21 cellular contexts compared by ENCODE assay signal in the genomic region with DNA sequence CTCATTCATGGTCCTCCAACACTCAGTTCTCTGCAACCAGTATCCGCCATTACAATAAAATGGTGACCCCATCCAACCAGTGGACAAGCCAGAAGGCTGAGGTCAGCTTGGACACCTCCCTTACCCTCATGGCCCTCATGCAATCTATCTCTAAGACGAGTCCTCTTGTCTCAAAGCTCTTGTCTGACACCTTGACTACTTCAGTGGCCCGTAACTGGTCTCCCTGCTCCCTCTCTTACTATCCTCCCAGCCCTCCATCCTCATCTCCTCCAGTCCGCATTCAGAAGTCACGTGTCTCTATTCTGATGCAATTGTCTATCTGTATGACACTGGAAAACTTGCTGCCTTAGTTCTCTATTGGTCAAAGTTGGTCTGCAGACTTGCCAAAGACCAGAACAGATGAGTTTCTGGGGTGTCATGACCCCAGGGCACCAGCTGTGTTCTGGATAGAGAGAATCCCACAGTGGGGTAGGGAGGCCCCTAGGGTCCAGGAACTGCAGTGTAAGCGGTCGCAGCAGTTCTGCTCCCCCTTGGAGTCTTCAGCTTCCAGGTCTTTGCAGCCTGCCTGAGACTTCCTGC. TPM values are rescaled to one million over a fixed set of nuclear protein-coding genes. Genes with fewer than 3 reads are reported as not detected.
A peak's percentile ranks its signal among the peaks of the same experiment; 100 is the strongest.
DNase-seq lines count a peak whose midpoint lies in the region; ATAC-seq, FAIRE-seq and TF ChIP-seq lines count a peak whose summit lies in the region.
"Had no signal": no experiment of that assay in that cellular context is flagged by ENCODE, and none has a peak within 500 bp of the region (broad histone marks: within the 10 kb centered on the region; RNA-seq: fewer than 3 reads in every experiment).

No MANE protein-coding gene starts in this region.

- H3K4me2 ChIP-seq in BLaER1 = peak overlapping the region; percentile 23
- H3K4me2 ChIP-seq: neural progenitor cell had no signal

- peaks cover 6 to 8% of the 10 kb centered on the region in 2 donors for H3K4me1 Mint-ChIP-seq in stimulated activated naive B cell treated with anti-CD40 and anti-IgM and Interleukin-4, amounts not matched to agents 10 μg/mL and 1 μg/mL and 100 μg/mL, for 72 hours
- peaks cover 26% of the 10 kb centered on the region for H3K4me1 Mint-ChIP-seq in Calu3 (ENCODE audit: low read depth, unreplicated experiment)

- no peaks in the 10 kb centered on the region for H4K20me1 ChIP-seq in BLaER1

- no peak for DNase-seq in HTR-8/SVneo (ENCODE audit: insufficient read length, low spot score)
- DNase-seq in OCI-M1 (lab: John Stamatoyannopoulos, UW) = peak; percentile 58
- peak; percentile 33 for DNase-seq in left lobe of liver (ENCODE audit: low spot score)
- DNase-seq in cortex of kidney (lab: John Stamatoyannopoulos, UW) = no peak
- no peak for DNase-seq in stimulated activated naive B cell treated with anti-CD40 and anti-IgM and Interleukin-4, amounts not matched to agents 10 μg/mL and 1 μg/mL and 100 μg/mL, for 72 hours
- no peak for DNase-seq in Calu3
- DNase-seq: activated CD4-positive, CD25-positive, alpha-beta regulatory T cell treated with anti-CD3 and anti-CD28 coated beads, Interleukin-2, amount 50 U/mL, for 72 hours; activated gamma-delta T cell treated with Interleukin-2 at 50 U/mL for 16 hours; cerebellar nuclear complex; COR-L47; NCI-H1092 treated with DMSO at 0.1 percent for 48 hours; NCI-H2171 treated with DMSO at 0.1 percent for 48 hours; retina; SHP77; stimulated activated naive CD8-positive, alpha-beta T cell treated with anti-CD3 and anti-CD28 coated beads, Interleukin-15, amount 100 ng/mL, for 72 hours; T-helper 2 cell had no signal

- H3K27ac ChIP-seq in BLaER1 = 0 out of 2 replicates have a peak overlapping the region, but pooled peaks have one; percentile 1
- H3K27ac ChIP-seq: neural progenitor cell, vagina had no signal

- peaks cover 0 to 15% of the 10 kb centered on the region in 2 donors for H3K27me3 Mint-ChIP-seq in stimulated activated naive B cell treated with anti-CD40 and anti-IgM and Interleukin-4, amounts not matched to agents 10 μg/mL and 1 μg/mL and 100 μg/mL, for 72 hours
- peaks cover 37% of the 10 kb centered on the region for H3K27me3 Mint-ChIP-seq in Calu3 (ENCODE audit: unreplicated experiment)
- H3K27me3 Mint-ChIP-seq: stimulated activated naive CD8-positive, alpha-beta T cell treated with anti-CD3 and anti-CD28 coated beads, Interleukin-15, amount 100 ng/mL, for 72 hours had no signal

- H3K4me3 ChIP-seq in BLaER1 = no peak overlapping the region
- H3K4me3 ChIP-seq: neural progenitor cell, vagina had no signal

- BruUV-seq in Calu3 (replicated peaks; lab: Mats Ljungman, UMichigan) = no TSS peak

- TF ChIP-seq CTCF in Calu3 (IDR thresholded peaks at IDR 0.05; ENCODE audit: unreplicated experiment) = no peak

- no peak overlapping the region for H3K9ac ChIP-seq in BLaER1
- H3K9ac ChIP-seq: neural progenitor cell had no signal

- ATAC-seq in left lobe of liver (no peak), HG02970 (IDR thresholded peaks at IDR 0.05; ENCODE audit: low FRiP score, unreplicated experiment) (no peak)
- no peak for ATAC-seq in stimulated activated naive B cell treated with anti-CD40 and anti-IgM and Interleukin-4, amounts not matched to agents 10 μg/mL and 1 μg/mL and 100 μg/mL, for 72 hours (replicated peaks)
- ATAC-seq: stimulated activated naive CD8-positive, alpha-beta T cell treated with anti-CD3 and anti-CD28 coated beads, Interleukin-15, amount 100 ng/mL, for 72 hours had no signal

- intact Hi-C loops in Calu3 (cut with micrococcal nuclease; ENCODE audit: unreplicated experiment) = loop anchor here (5.0 kb wide), 1 partner anchor 33 kb away; no protein-coding TSS in a partner anchor

- no peaks in the 10 kb centered on the region for H3K36me3 ChIP-seq in BLaER1
- H3K36me3 ChIP-seq: neural progenitor cell, vagina had no signal

- FAIRE-seq in HTR-8/SVneo (lab: Jason Lieb, UNC) = peak; percentile 4
- FAIRE-seq: endometrium had no signal

- H3K4me3 Mint-ChIP-seq in stimulated activated naive B cell treated with anti-CD40 and anti-IgM and Interleukin-4, amounts not matched to agents 10 μg/mL and 1 μg/mL and 100 μg/mL, for 72 hours = no peak overlapping the region
- H3K4me3 Mint-ChIP-seq in Calu3 (ENCODE audit: low read depth, unreplicated experiment) = no peak overlapping the region
- H3K4me3 Mint-ChIP-seq: neural progenitor cell; stimulated activated naive CD8-positive, alpha-beta T cell treated with anti-CD3 and anti-CD28 coated beads, Interleukin-15, amount 100 ng/mL, for 72 hours had no signal

- no peaks in the 10 kb centered on the region for H3K9me3 Mint-ChIP-seq in stimulated activated naive B cell treated with anti-CD40 and anti-IgM and Interleukin-4, amounts not matched to agents 10 μg/mL and 1 μg/mL and 100 μg/mL, for 72 hours
- no peaks in the 10 kb centered on the region for H3K9me3 Mint-ChIP-seq in Calu3 (ENCODE audit: low read depth, unreplicated experiment)
- H3K9me3 Mint-ChIP-seq: neural progenitor cell; stimulated activated naive CD8-positive, alpha-beta T cell treated with anti-CD3 and anti-CD28 coated beads, Interleukin-15, amount 100 ng/mL, for 72 hours had no signal

- H3K9me3 ChIP-seq in BLaER1 = peaks cover 10% of the 10 kb centered on the region; the same call in 1 of the 2 replicates
- H3K9me3 ChIP-seq: vagina had no signal

- no peaks in the 10 kb centered on the region for H3K36me3 Mint-ChIP-seq in stimulated activated naive B cell treated with anti-CD40 and anti-IgM and Interleukin-4, amounts not matched to agents 10 μg/mL and 1 μg/mL and 100 μg/mL, for 72 hours
- no peaks in the 10 kb centered on the region for H3K36me3 Mint-ChIP-seq in Calu3 (ENCODE audit: insufficient read depth, unreplicated experiment)
- H3K36me3 Mint-ChIP-seq: neural progenitor cell had no signal

- peaks cover 39% of the 10 kb centered on the region for H3K4me1 ChIP-seq in BLaER1
- H3K4me1 ChIP-seq: neural progenitor cell had no signal

- CTCF ChIA-PET in Calu3 (lab: Charles Lee) = no interaction called here

- no peaks in the 10 kb centered on the region for H3K27me3 ChIP-seq in BLaER1
- H3K27me3 ChIP-seq: neural progenitor cell, vagina had no signal

- no peak overlapping the region for H3K27ac Mint-ChIP-seq in stimulated activated naive B cell treated with anti-CD40 and anti-IgM and Interleukin-4, amounts not matched to agents 10 μg/mL and 1 μg/mL and 100 μg/mL, for 72 hours
- H3K27ac Mint-ChIP-seq in Calu3 (ENCODE audit: unreplicated experiment) = no peak overlapping the region
- H3K27ac Mint-ChIP-seq: neural progenitor cell; stimulated activated naive CD8-positive, alpha-beta T cell treated with anti-CD3 and anti-CD28 coated beads, Interleukin-15, amount 100 ng/mL, for 72 hours had no signal

RNA-seq across cellular contexts. Expression of gene RNF24, which starts 59.6 kb away (rescaled TPM):
- total RNA-seq in left lobe of liver (1.4 TPM), Calu3 (2022) (2.8 and 4.1 TPM in 2 replicates)

Comparison
In these comparisons a context has a peak if more than half of its experiments do, and no peak if none do; other contexts are left out.
1. DNase-seq: peak in OCI-M1 (single experiment) and left lobe of liver (single experiment); none in HTR-8/SVneo (single experiment), cortex of kidney (single experiment), stimulated activated naive B cell treated with anti-CD40 and anti-IgM and Interleukin-4, amounts not matched to agents 10 μg/mL and 1 μg/mL and 100 μg/mL, for 72 hours (single experiment) and Calu3 (single experiment).